ENCODE assay signal across 8 cellular contexts in genomic region chr19:8342684-8343482, GRCh38. TPM values are rescaled to one million over a fixed set of nuclear protein-coding genes. Genes with fewer than 3 reads are reported as not detected.
DNase-seq lines count a peak whose midpoint lies in the region; ATAC-seq, FAIRE-seq and TF ChIP-seq lines count a peak whose summit lies in the region.

Gene KANK3, minus strand, starts transcription at chr19:8343262. Its CDS starts 5,434 bp downstream, at chr19:8337828.

- WGBS in HepG2 (ENCODE audit: low lambda C conversion rate), result 0% methylated on average over 5 of the region's 65 CpGs

- TF ChIP-seq RAD21 in HepG2 (CRISPR knock-in tag; IDR thresholded peaks at IDR 0.05), result no peak

- H3K27me3 ChIP-seq in dorsolateral prefrontal cortex (peaks cover 0 to 31% (median 9%) of the 10 kb centered on the region in 45 donors), HepG2 (ENCODE audit: control insufficient read depth in 1 of 2, insufficient read depth in 2 of 2, low read length in 2 of 2) (peaks cover 0 to 11% of the 10 kb centered on the region in 2 experiments; a peak in 3 of 5 replicates)

- peak within 1 kb of the TSS; percentile 69 for H3K4me3 Mint-ChIP-seq in activated CD4-positive, alpha-beta memory T cell treated with anti-CD3 and anti-CD28 coated beads for 36 hours

- H3K36me3 Mint-ChIP-seq in activated CD4-positive, alpha-beta memory T cell treated with anti-CD3 and anti-CD28 coated beads for 36 hours, result no peaks in the 10 kb centered on the region

- peak within 1 kb of the TSS; percentile 28; the same call in 1 of the 2 replicates for H3K9ac ChIP-seq in HepG2 (ENCODE audit: insufficient read depth, low read depth, low read length)

- peaks cover 3% of the 10 kb centered on the region for H3K27me3 Mint-ChIP-seq in activated CD4-positive, alpha-beta memory T cell treated with anti-CD3 and anti-CD28 coated beads for 36 hours

- no TSS peak for BruUV-seq in HepG2 (replicated peaks; lab: Mats Ljungman, UMichigan)

- DNase-seq in SKM-1 treated with dmso at 0.1 percent for 144 hours (lab: John Stamatoyannopoulos, UW; ENCODE audit: unreplicated experiment) (peak; percentile 15), SKM-1 (lab: John Stamatoyannopoulos, UW; ENCODE audit: unreplicated experiment) (no peak), NCI-H510A (lab: John Stamatoyannopoulos, UW) (peak; percentile 94), dorsolateral prefrontal cortex (peak; percentile 28 to 94 (median 90)), HepG2 (ENCODE audit: low spot score) (peak; percentile 90)
- DNase-seq in activated CD4-positive, alpha-beta memory T cell treated with anti-CD3 and anti-CD28 coated beads for 36 hours, result peak; percentile 97
- DNase-seq in stimulated activated CD4-positive, alpha-beta T cell treated with anti-CD3 and anti-CD28 coated beads, Interleukin-2, amount 100 ng/mL, for 4 hours (ENCODE audit: low read depth), result peak; percentile 86

- H3K9me3 Mint-ChIP-seq in activated CD4-positive, alpha-beta memory T cell treated with anti-CD3 and anti-CD28 coated beads for 36 hours, result no peaks in the 10 kb centered on the region

- intact Hi-C loops in activated CD4-positive, alpha-beta memory T cell treated with anti-CD3 and anti-CD28 coated beads for 36 hours (cut with micrococcal nuclease), result no loop called here
- intact Hi-C loops in dorsolateral prefrontal cortex (cut with DNase I), result no loop called here
- intact Hi-C loops in HepG2 (cut with micrococcal nuclease; ENCODE audit: unreplicated experiment), result no loop called here

- peaks cover 55% of the 10 kb centered on the region for H3K4me1 ChIP-seq in HepG2 (ENCODE audit: insufficient read depth, low read length)

- no peak for TF ChIP-seq POLR2A in HepG2 (IDR thresholded peaks at IDR 0.05; ENCODE audit: insufficient read depth in 1 of 2, low read depth in 2 of 2, low read length in 2 of 2)

- peak within 1 kb of the TSS in 51 of 59 donors; percentile 7 to 91 (median 77) for H3K27ac ChIP-seq in dorsolateral prefrontal cortex
- H3K27ac ChIP-seq in HepG2 (ENCODE audit: extremely low read length, insufficient read depth, low read length), result no peak within 1 kb of the TSS

- H3K4me2 ChIP-seq in HepG2 (ENCODE audit: low read depth, low read length), result peak within 1 kb of the TSS; percentile 86

- H3K27ac Mint-ChIP-seq in activated CD4-positive, alpha-beta memory T cell treated with anti-CD3 and anti-CD28 coated beads for 36 hours, result no peak within 1 kb of the TSS

- H2AFZ ChIP-seq in HepG2 (ENCODE audit: low read length), result no peak within 1 kb of the TSS

- ATAC-seq in HG03139 (IDR thresholded peaks at IDR 0.05; ENCODE audit: unreplicated experiment), result peak; percentile 91
- peak; percentile 97 for ATAC-seq in HepG2

- CTCF ChIA-PET in activated CD4-positive, alpha-beta memory T cell treated with anti-CD3 and anti-CD28 coated beads for 36 hours (lab: Charles Lee), result interaction anchor here (0.6 to 3.2 kb wide), 4 partner anchors 10 to 238 kb away, joined by 3 to 23 read pairs (median 4); partner anchors contain the start of gene MARCHF2
- CTCF ChIA-PET in HepG2 (lab: Yijun Ruan, JAX; ENCODE audit: low intra/inter-chr PET ratio, low total read pairs), result no interaction called here

- TF ChIP-seq CTCF in dorsolateral prefrontal cortex (IDR thresholded peaks at IDR 0.05 in 54 of 56, conservative IDR thresholded peaks at IDR 0.05 in 2 of 56; ENCODE audit: low read depth in 1 of 56, partially characterized antibody in 56 of 56), result peak in 16 of 56 donors; percentile 7 to 42 (median 21)
- TF ChIP-seq CTCF in HepG2 (CRISPR knock-in tag; IDR thresholded peaks at IDR 0.05), result no peak

- H4K20me1 ChIP-seq in HepG2 (ENCODE audit: insufficient read depth, low read length), result no peaks in the 10 kb centered on the region

- H3K79me2 ChIP-seq in HepG2 (ENCODE audit: insufficient read depth, low read length), result no peaks in the 10 kb centered on the region

- TF ChIP-seq EP300 in HepG2 (IDR thresholded peaks at IDR 0.05; ENCODE audit: low read depth in 2 of 2, low read length in 2 of 2), result no peak
- TF ChIP-seq EP300 in HepG2 (CRISPR knock-in tag; IDR thresholded peaks at IDR 0.05; ENCODE audit: borderline replicate concordance), result no peak

- no peaks in the 10 kb centered on the region for H3K36me3 ChIP-seq in HepG2 (replicated peaks in 1 of 2; ENCODE audit: control insufficient read depth in 1 of 2, insufficient read depth in 2 of 2, low read length in 2 of 2)

- peak within 1 kb of the TSS; percentile 29 to 75 (median 61) for H3K4me3 ChIP-seq in dorsolateral prefrontal cortex
- H3K4me3 ChIP-seq in HepG2 (replicated peaks in 1 of 3; ENCODE audit: insufficient read depth in 1 of 3, low read depth in 2 of 3, low read length in 3 of 3), result peak within 1 kb of the TSS; percentile 47 to 75 (median 51)

- H3K9me3 ChIP-seq in HepG2 (ENCODE audit: low read length), result no peaks in the 10 kb centered on the region

- FAIRE-seq in HepG2 (lab: Jason Lieb, UNC), result no peak

- POLR2A ChIA-PET in activated CD4-positive, alpha-beta memory T cell treated with anti-CD3 and anti-CD28 coated beads for 36 hours (lab: Charles Lee), result interaction anchor here (1.5 kb wide), 1 partner anchor 9 kb away, joined by 3 read pairs; no protein-coding TSS in a partner anchor
- POLR2A ChIA-PET in HepG2 (lab: Yijun Ruan, JAX), result interaction anchor here (0.7 kb wide), 1 partner anchor 20 kb away, joined by 3 read pairs; no protein-coding TSS in a partner anchor

- in situ Hi-C loops in HepG2 (cut with HindIII; ENCODE audit: extremely low pct_ligation_motif_present, low pct_unique_long_range_greater_than_20kb), result no loop called here

- peaks cover 10% of the 10 kb centered on the region for H3K4me1 Mint-ChIP-seq in activated CD4-positive, alpha-beta memory T cell treated with anti-CD3 and anti-CD28 coated beads for 36 hours (ENCODE audit: low read depth)

TF ChIP-seq in HepG2, 621 proteins besides CTCF, POLR2A, EP300 and RAD21 (continues in another document):
- peak; percentile 40; the same call in 1 of the 2 replicates for TF ChIP-seq ZBTB7B (CRISPR knock-in tag; IDR thresholded peaks at IDR 0.05)
- no peak for TF ChIP-seq SNAPC5 (CRISPR knock-in tag; IDR thresholded peaks at IDR 0.05; ENCODE audit: borderline replicate concordance)
- TF ChIP-seq NFYB (CRISPR knock-in tag; IDR thresholded peaks at IDR 0.05), result peak; percentile 97
- no peak for TF ChIP-seq PAWR (CRISPR knock-in tag; IDR thresholded peaks at IDR 0.05; ENCODE audit: borderline replicate concordance)
- no peak for TF ChIP-seq SMAD3 (CRISPR knock-in tag; IDR thresholded peaks at IDR 0.05)
- 0 out of 2 replicates have a peak, but pooled peaks have one; percentile 31 for TF ChIP-seq ZNF572 (CRISPR knock-in tag; IDR thresholded peaks at IDR 0.05)
- no peak for TF ChIP-seq MAFG (CRISPR knock-in tag; IDR thresholded peaks at IDR 0.05)
- no peak for TF ChIP-seq ZNF281 (CRISPR knock-in tag; IDR thresholded peaks at IDR 0.05; ENCODE audit: borderline replicate concordance)
- no peak for TF ChIP-seq ZNF33B (CRISPR knock-in tag; IDR thresholded peaks at IDR 0.05)

RNA-seq across cellular contexts. Expression of gene KANK3, which starts in this region (rescaled TPM):
- 1 to 10 TPM; 2.3 to 2.9 TPM for total RNA-seq in activated CD4-positive, alpha-beta memory T cell treated with anti-CD3 and anti-CD28 coated beads for 36 hours
- total RNA-seq in dorsolateral prefrontal cortex (10 to 100 TPM in 66 of 120 experiments, 1 to 10 TPM in 54; 4.7 to 29.3 (median 10.7) TPM), HepG2 (2016; rRNA removed; fragmentation: Illumina TruSeq; extraction: Trizol) (0.15 and 0.18 TPM in 2 replicates)
- not detected in 2 replicates for total RNA-seq in HepG2 (2016; cell fraction: cytosol; rRNA removed; fragmentation: Illumina TruSeq; extraction: Trizol; ENCODE audit: low read depth)
- 0.06 and 0.35 TPM in 2 replicates for total RNA-seq in HepG2 (2016; cell fraction: insoluble cytoplasmic fraction; rRNA removed; fragmentation: Illumina TruSeq; extraction: Trizol)
- total RNA-seq in HepG2 (2016; cell fraction: membrane; rRNA removed; fragmentation: Illumina TruSeq; extraction: Trizol), result 0.07 and 0.28 TPM in 2 replicates
- total RNA-seq in HepG2 (2016; cell fraction: nucleus; rRNA removed; fragmentation: Illumina TruSeq; extraction: Trizol), result 0.12 and 0.22 TPM in 2 replicates
- polyA plus RNA-seq in HepG2 (2011; rRNA removed), result 0.20 and 0.73 TPM in 2 replicates
- polyA plus RNA-seq in HepG2 (2011; cell fraction: cytosol; rRNA removed), result 0.32 and 0.46 TPM in 2 replicates
- polyA plus RNA-seq in HepG2 (2011; cell fraction: nucleus; rRNA removed), result 1.5 and 1.8 TPM in 2 replicates
- 0.27 and 0.32 TPM in 2 replicates for polyA plus RNA-seq in HepG2 (2012)
- not detected in 2 replicates for polyA plus RNA-seq in HepG2 (2016; cell fraction: cytosol; fragmentation: Illumina TruSeq; extraction: Trizol; ENCODE audit: low read depth)
- polyA plus RNA-seq in HepG2 (2016; cell fraction: insoluble cytoplasmic fraction; fragmentation: Illumina TruSeq; extraction: Trizol; ENCODE audit: low read depth), result 0.22 TPM in 1 of 2 replicates, not detected in the other
- 0.12 TPM in 1 of 2 replicates, not detected in the other for polyA plus RNA-seq in HepG2 (2016; cell fraction: membrane; fragmentation: Illumina TruSeq; extraction: Trizol; ENCODE audit: low read depth)
- polyA plus RNA-seq in HepG2 (2016; cell fraction: nucleus; fragmentation: Illumina TruSeq; extraction: Trizol; ENCODE audit: insufficient read depth, low read depth), result 0.45 and 0.62 TPM in 2 replicates
- polyA minus RNA-seq in HepG2 (2011; rRNA and poly(A)+ RNA removed; ENCODE audit: low replicate concordance), result 0.32 TPM in 1 of 2 replicates, not detected in the other
- not detected in 2 replicates for polyA minus RNA-seq in HepG2 (2011; cell fraction: cytosol; rRNA and poly(A)+ RNA removed)
- polyA minus RNA-seq in HepG2 (2011; cell fraction: nucleus; rRNA and poly(A)+ RNA removed), result 0.77 and 1.5 TPM in 2 replicates
